ENCODE assay signal across 18 cellular contexts in the genomic region with DNA sequence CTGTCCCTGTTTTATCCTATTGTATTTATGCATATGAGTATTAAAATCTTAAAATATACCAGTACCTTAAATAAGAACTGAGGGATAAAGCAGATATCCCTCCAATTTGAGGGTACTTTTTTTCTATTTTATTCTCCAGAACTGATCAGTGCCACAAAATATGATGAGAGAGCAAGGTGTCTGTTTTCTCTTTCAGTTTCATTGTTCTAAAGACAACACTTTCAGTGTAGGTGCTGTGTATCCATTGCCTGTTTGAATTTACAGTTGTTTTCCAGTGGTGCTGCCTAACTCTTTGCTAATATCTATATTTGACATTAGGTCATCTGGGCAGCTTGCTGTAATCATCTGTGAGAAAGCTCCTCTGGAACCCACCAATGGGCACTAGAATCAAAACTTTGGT.
A peak's percentile ranks its signal among the peaks of the same experiment; 100 is the strongest.
DNase-seq lines count a peak whose midpoint lies in the region; ATAC-seq and FAIRE-seq lines count a peak whose summit lies in the region.
"Had no signal": no experiment of that assay in that cellular context is flagged by ENCODE, and none has a peak within 500 bp of the region (broad histone marks: within the 10 kb centered on the region; RNA-seq: fewer than 3 reads in every experiment).

No MANE protein-coding gene starts in this region.

- no peaks in the 10 kb centered on the region for H3K4me1 Mint-ChIP-seq in stimulated activated effector memory CD8-positive, alpha-beta T cell treated with anti-CD3 and anti-CD28 coated beads, Interleukin-12 subunit alpha, Interleukin-12 subunit beta, amount 100 ng/mL, for 72 hours

- H3K9me3 Mint-ChIP-seq in stimulated activated effector memory CD8-positive, alpha-beta T cell treated with anti-CD3 and anti-CD28 coated beads, Interleukin-12 subunit alpha, Interleukin-12 subunit beta, amount 100 ng/mL, for 72 hours: peaks cover 22% of the 10 kb centered on the region

- no peak overlapping the region for H3K27ac Mint-ChIP-seq in stimulated activated effector memory CD8-positive, alpha-beta T cell treated with anti-CD3 and anti-CD28 coated beads, Interleukin-12 subunit alpha, Interleukin-12 subunit beta, amount 100 ng/mL, for 72 hours
- H3K27ac Mint-ChIP-seq: CD4-positive, alpha-beta T cell had no signal

- peak; percentile 70 for ATAC-seq in GM19351 (IDR thresholded peaks at IDR 0.05; ENCODE audit: unreplicated experiment)
- peak; percentile 71 for ATAC-seq in HG03432 (IDR thresholded peaks at IDR 0.05; ENCODE audit: unreplicated experiment)
- ATAC-seq in stimulated activated effector memory CD8-positive, alpha-beta T cell treated with anti-CD3 and anti-CD28 coated beads, Interleukin-12 subunit alpha, Interleukin-12 subunit beta, amount 100 ng/mL, for 72 hours: no peak
- no peak for ATAC-seq in HG03378 (IDR thresholded peaks at IDR 0.05; ENCODE audit: unreplicated experiment)
- ATAC-seq: HCT116 had no signal

- no peak overlapping the region for H3K4me3 Mint-ChIP-seq in stimulated activated effector memory CD8-positive, alpha-beta T cell treated with anti-CD3 and anti-CD28 coated beads, Interleukin-12 subunit alpha, Interleukin-12 subunit beta, amount 100 ng/mL, for 72 hours
- H3K4me3 Mint-ChIP-seq: CD4-positive, alpha-beta T cell had no signal

- FAIRE-seq in GM18507 (lab: Jason Lieb, UNC): peak; percentile 36
- FAIRE-seq: GM12891 had no signal

- no peak for DNase-seq in GM18507 (ENCODE audit: extremely low spot score, insufficient read length, low read depth)
- DNase-seq in stimulated activated effector memory CD8-positive, alpha-beta T cell treated with anti-CD3 and anti-CD28 coated beads, Interleukin-12 subunit alpha, Interleukin-12 subunit beta, amount 100 ng/mL, for 72 hours (ENCODE audit: low spot score in 2 of 2): no peak
- no peak for DNase-seq in mesenteric fat pad (ENCODE audit: low spot score)
- no peak for DNase-seq in NCI-H526 treated with DMSO at 0.1 percent for 48 hours (lab: John Stamatoyannopoulos, UW)
- DNase-seq: BE2C; CD4-positive, alpha-beta T cell; DMS79; IMR-90; Kasumi-1; NCI-H1105 treated with DMSO at 0.1 percent for 48 hours; NCI-H187; NCI-H446; NCI-H748 treated with DMSO at 0.1 percent for 48 hours had no signal

- no peaks in the 10 kb centered on the region for H3K36me3 Mint-ChIP-seq in stimulated activated effector memory CD8-positive, alpha-beta T cell treated with anti-CD3 and anti-CD28 coated beads, Interleukin-12 subunit alpha, Interleukin-12 subunit beta, amount 100 ng/mL, for 72 hours

Comparison
In these comparisons a context has a peak if more than half of its experiments do, and no peak if none do; other contexts are left out.
1. ATAC-seq: peak in GM19351 (single experiment) and HG03432 (single experiment); none in stimulated activated effector memory CD8-positive, alpha-beta T cell treated with anti-CD3 and anti-CD28 coated beads, Interleukin-12 subunit alpha, Interleukin-12 subunit beta, amount 100 ng/mL, for 72 hours (single experiment) and HG03378 (single experiment).